In genomic region chr9:69295872-69296562, GRCh38 we compare ENCODE assay signal across 21 cellular contexts. TPM values are rescaled to one million over a fixed set of nuclear protein-coding genes. Genes with fewer than 3 reads are reported as not detected.
DNase-seq lines count a peak whose midpoint lies in the region; ATAC-seq and TF ChIP-seq lines count a peak whose summit lies in the region.
"Had no signal": no experiment of that assay in that cellular context is flagged by ENCODE, and none has a peak within 500 bp of the region (broad histone marks: within the 10 kb centered on the region; RNA-seq: fewer than 3 reads in every experiment).

No MANE protein-coding gene starts in this region.

- H3K27me3 ChIP-seq in dorsolateral prefrontal cortex, result no peaks in the 10 kb centered on the region

- no peak for ATAC-seq in HG03108 (IDR thresholded peaks at IDR 0.05; ENCODE audit: unreplicated experiment)
- ATAC-seq: stimulated activated memory B cell treated with anti-CD40 and anti-IgM and Interleukin-4, amounts not matched to agents 10 μg/mL and 1 μg/mL and 100 μg/mL, for 72 hours had no signal

- no peaks in the 10 kb centered on the region for H3K36me3 Mint-ChIP-seq in type B pancreatic cell
- H3K36me3 Mint-ChIP-seq: activated CD4-positive, alpha-beta memory T cell treated with anti-CD3 and anti-CD28 coated beads for 36 hours; stimulated activated memory B cell treated with anti-CD40 and anti-IgM and Interleukin-4, amounts not matched to agents 10 μg/mL and 1 μg/mL and 100 μg/mL, for 72 hours had no signal

- no peaks in the 10 kb centered on the region for H3K9me3 Mint-ChIP-seq in type B pancreatic cell
- H3K9me3 Mint-ChIP-seq: activated CD4-positive, alpha-beta memory T cell treated with anti-CD3 and anti-CD28 coated beads for 36 hours; activated naive CD4-positive, alpha-beta T cell treated with anti-CD3 and anti-CD28 coated beads for 36 hours; stimulated activated memory B cell treated with anti-CD40 and anti-IgM and Interleukin-4, amounts not matched to agents 10 μg/mL and 1 μg/mL and 100 μg/mL, for 72 hours had no signal

- no peak overlapping the region for H3K4me3 Mint-ChIP-seq in type B pancreatic cell
- H3K4me3 Mint-ChIP-seq: activated CD4-positive, alpha-beta memory T cell treated with anti-CD3 and anti-CD28 coated beads for 36 hours; activated naive CD4-positive, alpha-beta T cell treated with anti-CD3 and anti-CD28 coated beads for 36 hours; stimulated activated memory B cell treated with anti-CD40 and anti-IgM and Interleukin-4, amounts not matched to agents 10 μg/mL and 1 μg/mL and 100 μg/mL, for 72 hours had no signal

- TF ChIP-seq CTCF in fibroblast of villous mesenchyme (IDR thresholded peaks at IDR 0.05; ENCODE audit: insufficient read depth, low read depth, low read length) (no peak), type B pancreatic cell (conservative IDR thresholded peaks at IDR 0.05) (no peak), dorsolateral prefrontal cortex (IDR thresholded peaks at IDR 0.05 in 54 of 56, conservative IDR thresholded peaks at IDR 0.05 in 2 of 56; ENCODE audit: low read depth in 1 of 56, partially characterized antibody in 56 of 56) (no peak)

- peaks cover 11% of the 10 kb centered on the region for H3K4me1 Mint-ChIP-seq in type B pancreatic cell (ENCODE audit: unreplicated experiment)
- H3K4me1 Mint-ChIP-seq: stimulated activated memory B cell treated with anti-CD40 and anti-IgM and Interleukin-4, amounts not matched to agents 10 μg/mL and 1 μg/mL and 100 μg/mL, for 72 hours had no signal

- peaks cover 6% of the 10 kb centered on the region for H3K27me3 Mint-ChIP-seq in type B pancreatic cell
- H3K27me3 Mint-ChIP-seq: stimulated activated memory B cell treated with anti-CD40 and anti-IgM and Interleukin-4, amounts not matched to agents 10 μg/mL and 1 μg/mL and 100 μg/mL, for 72 hours had no signal

- intact Hi-C loops in posterior vena cava (cut with DNase I) (loop anchor here in 1 of 2 donors (5.0 kb wide), 1 partner anchor 736 kb away; no protein-coding TSS in a partner anchor), dorsolateral prefrontal cortex (cut with DNase I) (no loop called here)

- DNase-seq in RPMI8226 (peak; percentile 91), fibroblast of villous mesenchyme (ENCODE audit: low read depth) (peak; percentile 37), mucosa of gallbladder (ENCODE audit: low spot score) (peak; percentile 12), type B pancreatic cell (ENCODE audit: extremely low spot score, unreplicated experiment) (no peak), posterior vena cava (ENCODE audit: low spot score) (no peak), dorsolateral prefrontal cortex (no peak)
- DNase-seq: activated CD4-positive, alpha-beta memory T cell treated with anti-CD3 and anti-CD28 coated beads for 36 hours; activated naive CD4-positive, alpha-beta T cell treated with anti-CD3 and anti-CD28 coated beads for 36 hours; activated T-cell treated with anti-CD3 and anti-CD28 coated beads for 4 hours; AML-193; COR-L47; GM23248; kidney glomerular epithelial cell; NCI-H1417 treated with DMSO at 0.1 percent for 48 hours; NCI-H2171; NCI-H82; PC-9; retina; T-helper 2 cell had no signal

- H3K27ac ChIP-seq in dorsolateral prefrontal cortex, result no peak overlapping the region
- H3K27ac ChIP-seq: GM23248, PC-9 had no signal

- H3K27ac Mint-ChIP-seq in type B pancreatic cell, result peak overlapping the region; percentile 55
- H3K27ac Mint-ChIP-seq: activated CD4-positive, alpha-beta memory T cell treated with anti-CD3 and anti-CD28 coated beads for 36 hours; activated naive CD4-positive, alpha-beta T cell treated with anti-CD3 and anti-CD28 coated beads for 36 hours; stimulated activated memory B cell treated with anti-CD40 and anti-IgM and Interleukin-4, amounts not matched to agents 10 μg/mL and 1 μg/mL and 100 μg/mL, for 72 hours had no signal

- H3K4me3 ChIP-seq in fibroblast of villous mesenchyme (ENCODE audit: low read depth, low read length) (no peak overlapping the region), dorsolateral prefrontal cortex (no peak overlapping the region)
- H3K4me3 ChIP-seq: GM23248, PC-9 had no signal

RNA-seq across cellular contexts. Expression of gene ENTREP1, which starts 29.0 kb away (rescaled TPM):
- under 0.01 TPM in 1 of 2 replicates, not detected in the other for total RNA-seq in fibroblast of villous mesenchyme
- 10.1 TPM for total RNA-seq in mucosa of gallbladder
- 3.0 and 4.1 TPM in 2 replicates for total RNA-seq in type B pancreatic cell (ENCODE audit: low replicate concordance)
- total RNA-seq in posterior vena cava, result 1 to 10 TPM; 3.3 to 6.5 TPM
- total RNA-seq in dorsolateral prefrontal cortex, result 10 to 100 TPM; 11.8 to 91.1 (median 24.5) TPM
- total RNA-seq: activated naive CD4-positive, alpha-beta T cell treated with anti-CD3 and anti-CD28 coated beads for 36 hours; GM23248 had no signal

Comparison
In these comparisons a context has a peak if more than half of its experiments do, and no peak if none do; other contexts are left out.
1. DNase-seq: peak in RPMI8226 (single experiment), fibroblast of villous mesenchyme (single experiment) and mucosa of gallbladder (single experiment); none in type B pancreatic cell (single experiment), posterior vena cava (single experiment) and dorsolateral prefrontal cortex (0 of 10).